Comparison of ENCODE assay signal across 39 cellular contexts in the genomic region with DNA sequence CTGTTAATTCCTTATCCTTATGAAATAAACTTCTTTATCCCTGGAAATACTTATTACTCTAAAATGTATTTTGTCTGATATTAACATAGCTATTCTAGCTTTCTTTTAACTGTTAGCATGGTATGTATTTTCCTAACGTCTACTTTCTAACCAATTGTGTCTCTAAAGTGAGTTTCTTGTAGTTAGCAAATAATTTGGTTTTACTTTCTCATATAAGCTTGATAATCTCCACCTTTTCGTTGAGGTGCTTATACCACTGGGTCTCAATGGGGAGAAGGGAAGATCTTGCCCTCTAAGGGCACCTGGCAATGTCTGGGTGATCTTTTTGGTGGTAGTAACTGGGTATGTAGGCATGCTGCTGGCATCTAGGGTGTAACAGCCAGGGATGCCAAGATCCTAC. TPM values are rescaled to one million over a fixed set of nuclear protein-coding genes. Genes with fewer than 3 reads are reported as not detected.
"Had no signal": no experiment of that assay in that cellular context is flagged by ENCODE, and none has a peak within 500 bp of the region (broad histone marks: within the 10 kb centered on the region; RNA-seq: fewer than 3 reads in every experiment).

No MANE protein-coding gene starts in this region.

- H3K9me3 ChIP-seq: adrenal gland, ascending aorta, body of pancreas, breast epithelium had no signal

- H3K36me3 Mint-ChIP-seq: activated naive CD4-positive, alpha-beta T cell treated with anti-CD3 and anti-CD28 coated beads, Interleukin-2, amount 10 ng/mL, durations not matched to agents 7 days and 5 days; activated naive CD4-positive, alpha-beta T cell treated with anti-CD3 and anti-CD28 coated beads, Interleukin-2, amount 50 U/mL, for 24 hours; activated naive CD8-positive, alpha-beta T cell; activated naive CD8-positive, alpha-beta T cell treated with anti-CD3 and anti-CD28 coated beads for 36 hours had no signal

- FAIRE-seq: astrocyte, bronchial epithelial cell had no signal

- H3K27ac Mint-ChIP-seq: activated naive CD4-positive, alpha-beta T cell treated with anti-CD3 and anti-CD28 coated beads for 36 hours; activated naive CD4-positive, alpha-beta T cell treated with anti-CD3 and anti-CD28 coated beads, Interleukin-2, amount 10 ng/mL, durations not matched to agents 7 days and 5 days; activated naive CD4-positive, alpha-beta T cell treated with anti-CD3 and anti-CD28 coated beads, Interleukin-2, amount 50 U/mL, for 24 hours; activated naive CD8-positive, alpha-beta T cell; activated naive CD8-positive, alpha-beta T cell treated with anti-CD3 and anti-CD28 coated beads for 36 hours; activated naive CD8-positive, alpha-beta T cell treated with anti-CD3 and anti-CD28 coated beads, Interleukin-2, amount 10 ng/mL, durations not matched to agents 7 days and 5 days; activated naive CD8-positive, alpha-beta T cell treated with anti-CD3 and anti-CD28 coated beads, Interleukin-2, amount 50 U/mL, for 24 hours; activated T-cell treated with anti-CD3 and anti-CD28 coated beads, Interleukin-2, amount 50 U/mL, for 24 hours; activated T-cell treated with anti-CD3 and anti-CD28 coated beads, Interleukin-2, amount 50 U/mL, for 72 hours; activated T-helper 1 cell treated with anti-CD3 and anti-CD28 coated beads, Interleukin-12 subunit alpha, Interleukin-12 subunit beta, Interleukin-2, Interleukin-4 antibody, amounts not matched to agents 30 ng/mL and 10 ng/mL and 1 ng/mL, durations not matched to agents 14 hours and 24 hours and 36 hours; activated T-helper 17 cell treated with anti-CD3 and anti-CD28 coated beads, Interleukin-2, amount 50 U/mL, for 72 hours; activated T-helper 2 cell treated with anti-CD3 and anti-CD28 coated beads, Interferon-gamma antibody, Interleukin-2, Interleukin-4, amounts not matched to agents 10 μg/mL and 5 μg/mL and 100 μg/mL, durations not matched to agents 14 hours and 24 hours and 36 hours had no signal

- H3K9me3 Mint-ChIP-seq: activated naive CD4-positive, alpha-beta T cell treated with anti-CD3 and anti-CD28 coated beads for 36 hours; activated naive CD4-positive, alpha-beta T cell treated with anti-CD3 and anti-CD28 coated beads, Interleukin-2, amount 10 ng/mL, durations not matched to agents 7 days and 5 days; activated naive CD4-positive, alpha-beta T cell treated with anti-CD3 and anti-CD28 coated beads, Interleukin-2, amount 50 U/mL, for 24 hours; activated naive CD8-positive, alpha-beta T cell treated with anti-CD3 and anti-CD28 coated beads for 36 hours; activated naive CD8-positive, alpha-beta T cell treated with anti-CD3 and anti-CD28 coated beads, Interleukin-2, amount 50 U/mL, for 24 hours; activated T-cell treated with anti-CD3 and anti-CD28 coated beads, Interleukin-2, amount 50 U/mL, for 24 hours; activated T-cell treated with anti-CD3 and anti-CD28 coated beads, Interleukin-2, amount 50 U/mL, for 4 hours; activated T-cell treated with anti-CD3 and anti-CD28 coated beads, Interleukin-2, amount 50 U/mL, for 72 hours; activated T-helper 17 cell treated with anti-CD3 and anti-CD28 coated beads, Interleukin-2, amount 50 U/mL, for 72 hours; activated T-helper 2 cell treated with anti-CD3 and anti-CD28 coated beads, Interferon-gamma antibody, Interleukin-2, Interleukin-4, amounts not matched to agents 10 μg/mL and 5 μg/mL and 100 μg/mL, durations not matched to agents 14 hours and 24 hours and 36 hours; brain; central memory CD8-positive, alpha-beta T cell had no signal

- H3K27ac ChIP-seq: adrenal gland, ascending aorta, body of pancreas, brain microvascular endothelial cell, breast epithelium, cardiac muscle cell had no signal

- H3K4me1 ChIP-seq: adrenal gland, ascending aorta, body of pancreas had no signal

- H3K4me3 ChIP-seq: adrenal gland, ascending aorta, body of pancreas, breast epithelium, cardiac muscle cell had no signal

- ATAC-seq: activated naive CD8-positive, alpha-beta T cell treated with anti-CD3 and anti-CD28 coated beads, Interleukin-2, amount 50 U/mL, for 24 hours; activated T-cell treated with anti-CD3 and anti-CD28 coated beads, Interleukin-2, amount 50 U/mL, for 4 hours; activated T-cell treated with anti-CD3 and anti-CD28 coated beads, Interleukin-2, amount 50 U/mL, for 72 hours; activated T-helper 17 cell treated with anti-CD3 and anti-CD28 coated beads, Interleukin-2, amount 50 U/mL, for 72 hours; body of pancreas had no signal

- DNase-seq: activated effector memory CD4-positive, alpha-beta T cell treated with anti-CD3 and anti-CD28 coated beads, Interleukin-2, amount 50 U/mL, for 16 hours; activated effector memory CD4-positive, alpha-beta T cell treated with Interleukin-2 at 50 U/mL for 16 hours; activated gamma-delta T cell; activated gamma-delta T cell treated with Interleukin-2 at 50 U/mL for 16 hours; activated naive CD4-positive, alpha-beta T cell; activated naive CD4-positive, alpha-beta T cell treated with anti-CD3 and anti-CD28 coated beads for 36 hours; activated naive CD4-positive, alpha-beta T cell treated with anti-CD3 and anti-CD28 coated beads, Interleukin-2, amount 10 ng/mL, durations not matched to agents 7 days and 5 days; activated naive CD4-positive, alpha-beta T cell treated with anti-CD3 and anti-CD28 coated beads, Interleukin-2, amount 50 U/mL, for 16 hours; activated naive CD4-positive, alpha-beta T cell treated with Interleukin-2 at 50 U/mL for 16 hours; activated naive CD8-positive, alpha-beta T cell treated with anti-CD3 and anti-CD28 coated beads for 36 hours; activated naive CD8-positive, alpha-beta T cell treated with anti-CD3 and anti-CD28 coated beads, Interleukin-2, amount 10 ng/mL, durations not matched to agents 7 days and 5 days; activated naive CD8-positive, alpha-beta T cell treated with anti-CD3 and anti-CD28 coated beads, Interleukin-2, amount 50 U/mL, for 24 hours; activated T-cell treated with anti-CD3 and anti-CD28 coated beads, Interleukin-2, amount 50 U/mL, for 1 hour; activated T-cell treated with anti-CD3 and anti-CD28 coated beads, Interleukin-2, amount 50 U/mL, for 24 hours; activated T-cell treated with anti-CD3 and anti-CD28 coated beads, Interleukin-2, amount 50 U/mL, for 4 hours; activated T-cell treated with anti-CD3 and anti-CD28 coated beads, Interleukin-2, amount 50 U/mL, for 48 hours; activated T-cell treated with anti-CD3 and anti-CD28 coated beads, Interleukin-2, amount 50 U/mL, for 72 hours; adrenal gland; amniotic stem cell; amygdala; anterior cingulate cortex; aorta; body of pancreas; brain microvascular endothelial cell; caudate nucleus; central memory CD4-positive, alpha-beta T cell; cerebellar nuclear complex had no signal

RNA-seq across cellular contexts. Expression of a gene that starts 25.7 kb away (rescaled TPM):
- total RNA-seq: ascending aorta had no signal
